Comparison of ENCODE assay signal across 13 cellular contexts in the genomic region with DNA sequence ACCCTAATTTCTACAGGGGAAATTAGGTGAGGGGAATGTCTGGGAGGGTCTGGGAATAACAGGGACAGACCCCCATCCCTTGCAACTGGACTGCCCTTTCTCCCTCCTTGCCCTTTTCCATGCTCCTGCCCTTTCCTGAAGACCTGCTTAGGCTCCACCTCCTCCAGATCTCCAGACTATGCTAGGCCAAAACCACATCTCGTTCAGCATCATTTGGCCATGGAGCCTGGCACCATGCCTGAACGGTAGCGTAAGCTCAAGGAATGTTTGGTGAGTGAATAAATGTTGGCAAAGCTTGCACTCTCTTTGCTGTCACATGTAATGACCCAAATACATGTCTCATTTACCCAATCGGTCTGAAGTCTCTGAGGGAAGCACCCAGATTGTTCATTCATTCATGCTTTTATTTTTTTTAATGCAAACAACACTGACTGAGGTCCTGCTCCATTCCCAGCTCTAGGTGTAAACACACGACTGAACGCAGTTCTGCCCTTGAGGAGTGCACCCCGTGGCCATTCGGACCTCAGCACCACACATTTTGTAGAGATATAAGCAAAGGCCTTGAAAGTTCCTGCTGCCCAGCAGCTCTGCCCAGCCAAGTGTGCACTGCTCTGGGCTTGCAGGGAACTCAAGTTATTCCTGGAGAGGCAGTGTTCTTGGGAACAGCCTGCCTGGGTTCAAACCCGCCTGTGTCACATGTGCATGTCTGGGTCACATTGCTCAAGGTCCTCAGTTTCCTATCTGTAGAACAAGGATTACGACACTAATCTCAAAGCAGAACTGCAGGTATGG. TPM values are rescaled to one million over a fixed set of nuclear protein-coding genes. Genes with fewer than 3 reads are reported as not detected.
DNase-seq lines count a peak whose midpoint lies in the region; ATAC-seq and TF ChIP-seq lines count a peak whose summit lies in the region.
"Had no signal": no experiment of that assay in that cellular context is flagged by ENCODE, and none has a peak within 500 bp of the region (broad histone marks: within the 10 kb centered on the region; RNA-seq: fewer than 3 reads in every experiment).

No MANE protein-coding gene starts in this region.

- no peaks in the 10 kb centered on the region for H3K79me2 ChIP-seq in trophoblast cell (ENCODE audit: control insufficient read depth, insufficient read depth, low read length, poor library complexity)

- H3K4me1 ChIP-seq in trophoblast cell (ENCODE audit: control insufficient read depth in 1 of 2, insufficient read depth in 2 of 2, low read length in 2 of 2): peaks cover 5 to 17% of the 10 kb centered on the region in 2 experiments

- no peaks in the 10 kb centered on the region for H3K9me3 ChIP-seq in trophoblast cell (ENCODE audit: insufficient read depth, low read depth, low read length)
- H3K9me3 ChIP-seq: ascending aorta, Caco-2 had no signal

- no peak overlapping the region for H3K4me2 ChIP-seq in trophoblast cell (ENCODE audit: low read length)
- H3K4me2 ChIP-seq: KMS-11 had no signal

- H3K27ac ChIP-seq in trophoblast cell (ENCODE audit: low read depth, low read length): no peak overlapping the region
- H3K27ac ChIP-seq: ascending aorta, KMS-11 had no signal

- H3K9ac ChIP-seq in trophoblast cell (ENCODE audit: low read length): no peak overlapping the region
- H3K9ac ChIP-seq: KMS-11 had no signal

- H4K91ac ChIP-seq in trophoblast cell (ENCODE audit: low read depth, low read length): no peak overlapping the region

- H3K4ac ChIP-seq in trophoblast cell (ENCODE audit: low read depth, low read length): no peak overlapping the region

- H2BK12ac ChIP-seq in trophoblast cell (ENCODE audit: low read length): no peak overlapping the region

- no peaks in the 10 kb centered on the region for H3K36me3 ChIP-seq in trophoblast cell (ENCODE audit: control insufficient read depth in 1 of 2, insufficient read depth in 2 of 2, low read length in 2 of 2)
- H3K36me3 ChIP-seq: ascending aorta had no signal

- H3K4me1 Mint-ChIP-seq in chondrocyte (ENCODE audit: low read depth) (peaks cover 11% of the 10 kb centered on the region), nephron progenitor cell (peaks cover 81% of the 10 kb centered on the region)
- H3K4me1 Mint-ChIP-seq in stimulated activated effector memory CD8-positive, alpha-beta T cell treated with anti-CD3 and anti-CD28 coated beads, Interleukin-12 subunit alpha, Interleukin-12 subunit beta, amount 100 ng/mL, for 72 hours: peaks cover 20% of the 10 kb centered on the region

- no peaks in the 10 kb centered on the region for H3K9me3 Mint-ChIP-seq in chondrocyte (ENCODE audit: low read depth)
- H3K9me3 Mint-ChIP-seq in nephron progenitor cell: no peaks in the 10 kb centered on the region
- no peaks in the 10 kb centered on the region for H3K9me3 Mint-ChIP-seq in stimulated activated effector memory CD8-positive, alpha-beta T cell treated with anti-CD3 and anti-CD28 coated beads, Interleukin-12 subunit alpha, Interleukin-12 subunit beta, amount 100 ng/mL, for 72 hours

- no CpG with 5 or more reads among the region's 10 CpGs for WGBS in trophoblast cell (ENCODE audit: extremely low coverage, insufficient coverage, insufficient read length)

- H3K36me3 Mint-ChIP-seq in chondrocyte (ENCODE audit: low read depth): no peaks in the 10 kb centered on the region
- H3K36me3 Mint-ChIP-seq in nephron progenitor cell (ENCODE audit: low read depth): no peaks in the 10 kb centered on the region
- no peaks in the 10 kb centered on the region for H3K36me3 Mint-ChIP-seq in stimulated activated effector memory CD8-positive, alpha-beta T cell treated with anti-CD3 and anti-CD28 coated beads, Interleukin-12 subunit alpha, Interleukin-12 subunit beta, amount 100 ng/mL, for 72 hours

- H2BK5ac ChIP-seq in trophoblast cell (ENCODE audit: low read depth, low read length, poor library complexity): no peak overlapping the region

- no peak overlapping the region for H2BK120ac ChIP-seq in trophoblast cell (ENCODE audit: insufficient read depth, low read length, poor library complexity)

- no peak overlapping the region for H4K12ac ChIP-seq in trophoblast cell (ENCODE audit: low read depth, low read length)

- H2AFZ ChIP-seq in trophoblast cell (ENCODE audit: insufficient read depth, low read length, poor library complexity): no peak overlapping the region

- H4K8ac ChIP-seq in trophoblast cell (ENCODE audit: low read depth, low read length): no peak overlapping the region

- H3K14ac ChIP-seq in trophoblast cell (ENCODE audit: low read length): no peak overlapping the region

- no peak overlapping the region for H3K4me3 ChIP-seq in trophoblast cell (ENCODE audit: low read depth, low read length)
- H3K4me3 ChIP-seq: ascending aorta had no signal

- no peak for ATAC-seq in stimulated activated effector memory CD8-positive, alpha-beta T cell treated with anti-CD3 and anti-CD28 coated beads, Interleukin-12 subunit alpha, Interleukin-12 subunit beta, amount 100 ng/mL, for 72 hours

- H3K79me1 ChIP-seq in trophoblast cell (ENCODE audit: low read length): no peaks in the 10 kb centered on the region

- H3K23ac ChIP-seq in trophoblast cell (ENCODE audit: low read length): no peak overlapping the region

- no peak overlapping the region for H2AK5ac ChIP-seq in trophoblast cell (ENCODE audit: low read length)

- no peak overlapping the region for H3K4me3 Mint-ChIP-seq in chondrocyte (ENCODE audit: unreplicated experiment)
- peak overlapping the region; percentile 48 for H3K4me3 Mint-ChIP-seq in nephron progenitor cell
- H3K4me3 Mint-ChIP-seq in stimulated activated effector memory CD8-positive, alpha-beta T cell treated with anti-CD3 and anti-CD28 coated beads, Interleukin-12 subunit alpha, Interleukin-12 subunit beta, amount 100 ng/mL, for 72 hours: no peak overlapping the region

- no peak overlapping the region for H3K18ac ChIP-seq in trophoblast cell (ENCODE audit: low read length)

- peaks cover 28% of the 10 kb centered on the region for H3K27me3 Mint-ChIP-seq in chondrocyte (ENCODE audit: low read depth)
- H3K27me3 Mint-ChIP-seq in nephron progenitor cell (ENCODE audit: low read depth, poor library complexity): peaks cover 71% of the 10 kb centered on the region

- DNase-seq in DMS79 (lab: John Stamatoyannopoulos, UW): peak; percentile 75
- DNase-seq in NCI-H2029 treated with DMSO at 0.1 percent for 48 hours (lab: John Stamatoyannopoulos, UW): peak; percentile 14
- DNase-seq in chondrocyte (ENCODE audit: low spot score): peak; percentile 33
- no peak for DNase-seq in nephron progenitor cell
- DNase-seq in central memory CD4-positive, alpha-beta T cell: no peak
- DNase-seq in NCI-H510A treated with DMSO at 0.1 percent for 48 hours (lab: John Stamatoyannopoulos, UW): no peak
- DNase-seq in stimulated activated effector memory CD8-positive, alpha-beta T cell treated with anti-CD3 and anti-CD28 coated beads, Interleukin-12 subunit alpha, Interleukin-12 subunit beta, amount 100 ng/mL, for 72 hours (ENCODE audit: low spot score in 2 of 2): no peak
- no peak for DNase-seq in trophoblast cell
- DNase-seq: NCI-H2227 treated with DMSO at 0.1 percent for 48 hours; stimulated activated CD8-positive, alpha-beta memory T cell treated with anti-CD3 and anti-CD28 coated beads, Interleukin-4, amount 100 ng/mL, for 48 hours had no signal

- TF ChIP-seq CTCF in chondrocyte (IDR thresholded peaks at IDR 0.05): no peak
- TF ChIP-seq CTCF in nephron progenitor cell (IDR thresholded peaks at IDR 0.05): no peak

- H3K27me3 ChIP-seq in trophoblast cell (ENCODE audit: insufficient read depth, low read length): peaks cover 38% of the 10 kb centered on the region

- no peak overlapping the region for H3K27ac Mint-ChIP-seq in chondrocyte (ENCODE audit: unreplicated experiment)
- H3K27ac Mint-ChIP-seq in nephron progenitor cell: no peak overlapping the region
- no peak overlapping the region for H3K27ac Mint-ChIP-seq in stimulated activated effector memory CD8-positive, alpha-beta T cell treated with anti-CD3 and anti-CD28 coated beads, Interleukin-12 subunit alpha, Interleukin-12 subunit beta, amount 100 ng/mL, for 72 hours

RNA-seq across cellular contexts. Expression of gene GRM4, which starts 1.1 kb away (rescaled TPM):
- total RNA-seq in chondrocyte: 0.26 to 0.92 TPM (median 0.27 TPM) in 3 replicates
- polyA plus RNA-seq in trophoblast cell (2013): 0.04 and 0.07 TPM in 2 replicates
- total RNA-seq: ascending aorta had no signal

Comparison
In these comparisons a context has a peak if more than half of its experiments do, and no peak if none do; other contexts are left out.
1. DNase-seq: peak in DMS79 (single experiment), NCI-H2029 treated with DMSO at 0.1 percent for 48 hours (single experiment) and chondrocyte (single experiment); none in nephron progenitor cell (single experiment), central memory CD4-positive, alpha-beta T cell (single experiment), NCI-H510A treated with DMSO at 0.1 percent for 48 hours (single experiment), stimulated activated effector memory CD8-positive, alpha-beta T cell treated with anti-CD3 and anti-CD28 coated beads, Interleukin-12 subunit alpha, Interleukin-12 subunit beta, amount 100 ng/mL, for 72 hours (0 of 2) and trophoblast cell (0 of 2).